In genomic region chr3:139457066-139457465, GRCh38 we compare ENCODE assay signal across 22 cellular contexts. TPM values are rescaled to one million over a fixed set of nuclear protein-coding genes. Genes with fewer than 3 reads are reported as not detected.
DNase-seq lines count a peak whose midpoint lies in the region; ATAC-seq and TF ChIP-seq lines count a peak whose summit lies in the region.
"Had no signal": no experiment of that assay in that cellular context is flagged by ENCODE, and none has a peak within 500 bp of the region (broad histone marks: within the 10 kb centered on the region; RNA-seq: fewer than 3 reads in every experiment).

No MANE protein-coding gene starts in this region.

- H3K27ac ChIP-seq in mammary epithelial cell (ENCODE audit: insufficient read depth, low read depth, low read length) (no peak overlapping the region), breast epithelium (no peak overlapping the region), SJCRH30 (no peak overlapping the region), epithelial cell of prostate (peak overlapping the region; percentile 25)
- H3K27ac ChIP-seq: 22Rv1 had no signal

- peak overlapping the region; percentile 2 for H2AFZ ChIP-seq in mammary epithelial cell (ENCODE audit: low read depth, low read length)

- no peaks in the 10 kb centered on the region for H3K36me3 ChIP-seq in mammary epithelial cell (ENCODE audit: insufficient read depth, low read length)
- H3K36me3 ChIP-seq in breast epithelium, result no peaks in the 10 kb centered on the region
- no peaks in the 10 kb centered on the region for H3K36me3 ChIP-seq in SJCRH30
- H3K36me3 ChIP-seq: MG63 had no signal

- no peak for ATAC-seq in GM21367 (IDR thresholded peaks at IDR 0.05; ENCODE audit: unreplicated experiment)
- ATAC-seq in HG02610 (IDR thresholded peaks at IDR 0.05; ENCODE audit: unreplicated experiment), result no peak

- CTCF ChIA-PET in mammary epithelial cell (lab: Charles Lee; ENCODE audit: low non-redundant PET), result interaction anchor here (0.6 to 1.0 kb wide), 2 partner anchors 22 to 39 kb away, joined by 4 to 13 read pairs; no protein-coding TSS in a partner anchor

- dilution Hi-C loops in mammary epithelial cell (cut with HindIII; ENCODE audit: low sequenced_read_pairs), result no loop called here

- BruUV-seq in mammary epithelial cell (replicated peaks; lab: Mats Ljungman, UMichigan), result no TSS peak

- in situ Hi-C loops in mammary epithelial cell (cut with MboI; ENCODE audit: low sequenced_read_pairs in 2 of 2), result no loop called here

- WGBS in mammary epithelial cell (ENCODE audit: low coverage, missing lambda C conversion rate), result 38% methylated on average over 3 of the region's 3 CpGs

- intact Hi-C loops in mammary epithelial cell (cut with micrococcal nuclease), result no loop called here
- intact Hi-C loops in breast epithelium (cut with DNase I; ENCODE audit: low total_unique reads), result no loop called here

- H3K9me3 ChIP-seq in mammary epithelial cell (replicated peaks; ENCODE audit: insufficient read depth, low read length) (no peaks in the 10 kb centered on the region), breast epithelium (no peaks in the 10 kb centered on the region), SJCRH30 (replicated peaks) (no peaks in the 10 kb centered on the region)
- H3K9me3 ChIP-seq: MG63 had no signal

- H3K27me3 ChIP-seq in mammary epithelial cell (ENCODE audit: insufficient read depth, low read length) (no peaks in the 10 kb centered on the region), breast epithelium (no peaks in the 10 kb centered on the region), SJCRH30 (no peaks in the 10 kb centered on the region)
- H3K27me3 ChIP-seq: MG63 had no signal

- no peak overlapping the region for H3K9ac ChIP-seq in mammary epithelial cell (ENCODE audit: insufficient read depth, low read length)

- DNase-seq in mammary epithelial cell (peak; percentile 79), breast epithelium (ENCODE audit: low spot score in 2 of 2) (no peak), SJCRH30 (peak; percentile 51 to 79), epithelial cell of prostate (ENCODE audit: low read depth, low spot score) (peak; percentile 49), SKM-1 treated with dmso at 0.1 percent for 144 hours (lab: John Stamatoyannopoulos, UW; ENCODE audit: unreplicated experiment) (no peak), NCI-H446 (lab: John Stamatoyannopoulos, UW) (no peak)
- DNase-seq: AML-193; COR-L47; GF-D8; Karpas-422; MG63; NCI-H1048; NCI-H1436; NCI-H1930; NCI-H446 treated with DMSO at 0.1 percent for 48 hours; NK-92 treated with Interleukin-12 subunit alpha and Interleukin-12 subunit beta, amount 100 ng/mL, for 24 hours; SHP77 treated with DMSO at 0.1 percent for 48 hours had no signal

- TF ChIP-seq CTCF in mammary epithelial cell (conservative IDR thresholded peaks at IDR 0.05 in 1 of 2, IDR thresholded peaks at IDR 0.05 in 1 of 2; ENCODE audit: extremely low read depth in 1 of 2, insufficient read depth in 1 of 2, low read depth in 1 of 2, low read length in 2 of 2), result no peak
- no peak for TF ChIP-seq CTCF in breast epithelium (IDR thresholded peaks at IDR 0.05)

- peak overlapping the region; percentile 47 for H3K4me2 ChIP-seq in mammary epithelial cell (ENCODE audit: insufficient read depth, low read depth, low read length)

- TF ChIP-seq POLR2A in breast epithelium (IDR thresholded peaks at IDR 0.05), result no peak

- H3K79me2 ChIP-seq in mammary epithelial cell (ENCODE audit: insufficient read depth, low read length), result no peaks in the 10 kb centered on the region

- no peaks in the 10 kb centered on the region for H4K20me1 ChIP-seq in mammary epithelial cell (ENCODE audit: insufficient read depth, low read length)

- peaks cover 29% of the 10 kb centered on the region for H3K4me1 ChIP-seq in mammary epithelial cell (ENCODE audit: insufficient read depth, low read length)
- no peaks in the 10 kb centered on the region for H3K4me1 ChIP-seq in breast epithelium
- peaks cover 15% of the 10 kb centered on the region for H3K4me1 ChIP-seq in SJCRH30

- H3K4me3 ChIP-seq in mammary epithelial cell (replicated peaks in 1 of 3; ENCODE audit: insufficient read depth in 1 of 3, low read depth in 2 of 3, low read length in 3 of 3), result no peak overlapping the region
- H3K4me3 ChIP-seq in breast epithelium, result no peak overlapping the region
- H3K4me3 ChIP-seq in SJCRH30, result no peak overlapping the region
- H3K4me3 ChIP-seq: MG63 had no signal

RNA-seq across cellular contexts. Expression of gene RBP2, which starts 19.2 kb away (rescaled TPM):
- not detected for total RNA-seq in mammary epithelial cell
- not detected for polyA plus RNA-seq in mammary epithelial cell
- not detected for polyA minus RNA-seq in mammary epithelial cell
- total RNA-seq in breast epithelium, result 1 to 10 TPM in 1 of 3 donors, not detected in 2; 1.3 TPM
- not detected in 2 replicates for total RNA-seq in SJCRH30 (2014; rRNA removed; shearing (Covaris generic))
- total RNA-seq: H4 had no signal
- polyA plus RNA-seq: CD14-positive monocyte had no signal

Comparison
In these comparisons a context has a peak if more than half of its experiments do, and no peak if none do; other contexts are left out.
1. DNase-seq: peak in mammary epithelial cell (single experiment), SJCRH30 (2 of 2) and epithelial cell of prostate (single experiment); none in breast epithelium (0 of 2), SKM-1 treated with dmso at 0.1 percent for 144 hours (single experiment) and NCI-H446 (0 of 2).